10 cellular contexts compared by ENCODE assay signal in genomic region chr13:44763604-44764311, GRCh38.
DNase-seq lines count a peak whose midpoint lies in the region; ATAC-seq, FAIRE-seq and TF ChIP-seq lines count a peak whose summit lies in the region.
"Had no signal": no experiment of that assay in that cellular context is flagged by ENCODE, and none has a peak within 500 bp of the region (broad histone marks: within the 10 kb centered on the region; RNA-seq: fewer than 3 reads in every experiment).

No MANE protein-coding gene starts in this region.

- no peak overlapping the region for H2BK20ac ChIP-seq in H1 (ENCODE audit: low read length)

- peaks cover 12% of the 10 kb centered on the region for H3K27me3 Mint-ChIP-seq in GM23338 (ENCODE audit: insufficient read depth, low read depth, poor library complexity)
- H3K27me3 Mint-ChIP-seq in activated CD8-positive, alpha-beta T cell treated with anti-CD3 and anti-CD28 coated beads, Interleukin-2, amount 10 ng/mL, durations not matched to agents 7 days and 5 days (ENCODE audit: low read depth): peaks cover 3% of the 10 kb centered on the region

- intact Hi-C loops in HepG2 (cut with micrococcal nuclease; ENCODE audit: unreplicated experiment) (no loop called here), spleen (cut with DNase I; ENCODE audit: low total_unique reads) (no loop called here)

- H3K27ac ChIP-seq in GM23338 (ENCODE audit: low read depth) (no peak overlapping the region), H1 (ENCODE audit: low read depth, low read length) (no peak overlapping the region), HepG2 (ENCODE audit: extremely low read length, insufficient read depth, low read length) (peak overlapping the region; percentile 19), spleen (peak overlapping the region in 7 of 8 donors; percentile 46 to 82 (median 64))

- H3K56ac ChIP-seq in H1 (replicated peaks; ENCODE audit: insufficient read length, low read depth, low read length): no peak overlapping the region

- H3K36me3 Mint-ChIP-seq in GM23338 (ENCODE audit: low read depth): no peaks in the 10 kb centered on the region
- H3K36me3 Mint-ChIP-seq in activated CD8-positive, alpha-beta T cell treated with anti-CD3 and anti-CD28 coated beads, Interleukin-2, amount 10 ng/mL, durations not matched to agents 7 days and 5 days (ENCODE audit: low read depth): no peaks in the 10 kb centered on the region
- H3K36me3 Mint-ChIP-seq: memory B cell had no signal

- H2BK5ac ChIP-seq in H1 (ENCODE audit: low read depth, low read length): no peak overlapping the region

- H3K4me1 Mint-ChIP-seq in GM23338: peaks cover 33% of the 10 kb centered on the region
- peaks cover 11% of the 10 kb centered on the region for H3K4me1 Mint-ChIP-seq in activated CD8-positive, alpha-beta T cell treated with anti-CD3 and anti-CD28 coated beads, Interleukin-2, amount 10 ng/mL, durations not matched to agents 7 days and 5 days (ENCODE audit: low read depth)

- H3K4me2 ChIP-seq in GM23338 (no peak overlapping the region), H1 (ENCODE audit: insufficient read depth in 1 of 2, low read depth in 2 of 2, low read length in 2 of 2) (no peak overlapping the region), HepG2 (ENCODE audit: low read depth, low read length) (peak overlapping the region; percentile 77)

- FAIRE-seq in H1 (lab: Jason Lieb, UNC) (no peak), HepG2 (lab: Jason Lieb, UNC) (no peak), GM12892 (lab: Jason Lieb, UNC) (no peak)
- FAIRE-seq: bronchial epithelial cell had no signal

- H3K79me1 ChIP-seq in H1 (ENCODE audit: low read depth, low read length): no peaks in the 10 kb centered on the region

- H2BK12ac ChIP-seq in H1 (ENCODE audit: low read depth, low read length): peak overlapping the region; percentile 62; the same call in 1 of the 2 replicates

- no peak overlapping the region for H2AK5ac ChIP-seq in H1 (ENCODE audit: low read depth, low read length)

- no peak overlapping the region for H3K4me3 Mint-ChIP-seq in GM23338
- no peak overlapping the region for H3K4me3 Mint-ChIP-seq in activated CD8-positive, alpha-beta T cell treated with anti-CD3 and anti-CD28 coated beads, Interleukin-2, amount 10 ng/mL, durations not matched to agents 7 days and 5 days
- H3K4me3 Mint-ChIP-seq: memory B cell had no signal

- H3K23ac ChIP-seq in H1 (ENCODE audit: insufficient read length): no peak overlapping the region

- H3K4me1 ChIP-seq in GM23338 (ENCODE audit: insufficient read depth): no peaks in the 10 kb centered on the region
- peaks cover 0 to 10% (median 2%) of the 10 kb centered on the region in 4 experiments; a peak in 3 of 7 replicates for H3K4me1 ChIP-seq in H1 (replicated peaks in 1 of 4; ENCODE audit: control insufficient read depth in 3 of 4, insufficient read depth in 4 of 4, low read length in 3 of 4)
- peaks cover 44% of the 10 kb centered on the region for H3K4me1 ChIP-seq in HepG2 (ENCODE audit: insufficient read depth, low read length)
- H3K4me1 ChIP-seq in spleen: peaks cover 0 to 26% (median 10%) of the 10 kb centered on the region in 6 donors

- H3K79me2 ChIP-seq in GM23338 (replicated peaks; ENCODE audit: insufficient read depth) (no peaks in the 10 kb centered on the region), H1 (ENCODE audit: control insufficient read depth in 1 of 2, insufficient read depth in 2 of 2, low read length in 2 of 2) (no peaks in the 10 kb centered on the region), HepG2 (ENCODE audit: insufficient read depth, low read length) (no peaks in the 10 kb centered on the region)

- no peak overlapping the region for H4K5ac ChIP-seq in H1 (ENCODE audit: insufficient read length, low read depth, low read length)

- H2BK120ac ChIP-seq in H1 (replicated peaks; ENCODE audit: low read depth, low read length): no peak overlapping the region

- no peak overlapping the region for H4K8ac ChIP-seq in H1 (ENCODE audit: extremely low read depth, insufficient read depth, low read length)

- H3K9me2 ChIP-seq in GM23338 (ENCODE audit: insufficient read depth): no peaks in the 10 kb centered on the region

- CTCF ChIA-PET in H1 (lab: Charles Lee; ENCODE audit: partially characterized antibody) (interaction anchor here (0.9 kb wide), 1 partner anchor 112 kb away, joined by 5 read pairs; no protein-coding TSS in a partner anchor), HepG2 (lab: Yijun Ruan, JAX; ENCODE audit: low intra/inter-chr PET ratio, low total read pairs) (no interaction called here)
- CTCF ChIA-PET in activated CD8-positive, alpha-beta T cell treated with anti-CD3 and anti-CD28 coated beads, Interleukin-2, amount 10 ng/mL, durations not matched to agents 7 days and 5 days (lab: Charles Lee): no interaction called here

- H3K14ac ChIP-seq in H1 (ENCODE audit: insufficient read length): no peak overlapping the region

- TF ChIP-seq EP300 in H1 (IDR thresholded peaks at IDR 0.05; ENCODE audit: borderline replicate concordance in 1 of 2, low read depth in 2 of 2, low read length in 2 of 2): no peak
- TF ChIP-seq EP300 in HepG2 (IDR thresholded peaks at IDR 0.05; ENCODE audit: low read depth in 2 of 2, low read length in 2 of 2): no peak
- TF ChIP-seq EP300 in HepG2 (CRISPR knock-in tag; IDR thresholded peaks at IDR 0.05; ENCODE audit: borderline replicate concordance): no peak

- H3K9me3 ChIP-seq in H1 (ENCODE audit: insufficient read depth in 2 of 2, low read depth in 1 of 2, low read length in 1 of 2) (no peaks in the 10 kb centered on the region), HepG2 (ENCODE audit: low read length) (no peaks in the 10 kb centered on the region), spleen (no peaks in the 10 kb centered on the region)

- H3K4me3 ChIP-seq in GM23338 (no peak overlapping the region), H1 (ENCODE audit: extremely low read depth in 1 of 4, insufficient read depth in 2 of 4, low read depth in 3 of 4, low read length in 4 of 4) (no peak overlapping the region), HepG2 (replicated peaks in 1 of 3; ENCODE audit: insufficient read depth in 1 of 3, low read depth in 2 of 3, low read length in 3 of 3) (no peak overlapping the region; a peak in 1 of 6 replicates), spleen (no peak overlapping the region)

- 89% methylated on average over 9 of the region's 11 CpGs; no CpG with 5 or more reads in 1 of the 2 experiments for WGBS in H1 (ENCODE audit: extremely low coverage in 1 of 2, insufficient coverage in 1 of 2, insufficient read length in 1 of 2, insufficient replicate concordance in 2 of 2, low coverage in 1 of 2, low lambda C conversion rate in 2 of 2, missing lambda C conversion rate in 1 of 2), 2 experiments
- 24% methylated on average over 9 of the region's 11 CpGs for WGBS in HepG2 (ENCODE audit: low lambda C conversion rate)
- WGBS in spleen, 5 donors: 45 to 57% (median 54%) methylated on average over 11 of the region's 11 CpGs

- TF ChIP-seq CTCF in GM23338 (conservative IDR thresholded peaks at IDR 0.05; ENCODE audit: low read depth in 2 of 2) (no peak), H1 (IDR thresholded peaks at IDR 0.05; ENCODE audit: control extremely low read depth in 1 of 3, insufficient read depth in 1 of 3, low read depth in 1 of 3, low read length in 3 of 3) (no peak), HepG2 (CRISPR knock-in tag; IDR thresholded peaks at IDR 0.05) (0 out of 2 replicates have a peak, but pooled peaks have one; percentile 7), spleen (IDR thresholded peaks at IDR 0.05 in 8 of 11, conservative IDR thresholded peaks at IDR 0.05 in 3 of 11) (no peak)

- POLR2A ChIA-PET in H1 (lab: Charles Lee; ENCODE audit: partially characterized antibody) (interaction anchor here (0.6 to 0.8 kb wide), 2 partner anchors 36 to 55 kb away, joined by 3 read pairs; no protein-coding TSS in a partner anchor), HepG2 (lab: Yijun Ruan, JAX) (interaction anchor here (0.7 kb wide), 1 partner anchor 241 kb away, joined by 3 read pairs; no protein-coding TSS in a partner anchor)
- POLR2A ChIA-PET in activated CD8-positive, alpha-beta T cell treated with anti-CD3 and anti-CD28 coated beads, Interleukin-2, amount 10 ng/mL, durations not matched to agents 7 days and 5 days (lab: Charles Lee): no interaction called here

- H3K27ac Mint-ChIP-seq in GM23338: no peak overlapping the region
- no peak overlapping the region for H3K27ac Mint-ChIP-seq in activated CD8-positive, alpha-beta T cell treated with anti-CD3 and anti-CD28 coated beads, Interleukin-2, amount 10 ng/mL, durations not matched to agents 7 days and 5 days
- H3K27ac Mint-ChIP-seq: memory B cell had no signal

- H3K23me2 ChIP-seq in H1 (ENCODE audit: low read depth, low read length): no peaks in the 10 kb centered on the region; the same call in 1 of the 2 replicates

- TF ChIP-seq POLR2A in H1 (IDR thresholded peaks at IDR 0.05; ENCODE audit: control extremely low read depth in 1 of 2, low read depth in 2 of 2, low read length in 2 of 2): no peak
- no peak for TF ChIP-seq POLR2A in HepG2 (IDR thresholded peaks at IDR 0.05; ENCODE audit: insufficient read depth in 1 of 2, low read depth in 2 of 2, low read length in 2 of 2)
- no peak for TF ChIP-seq POLR2A in spleen (IDR thresholded peaks at IDR 0.05)
- no peak for TF ChIP-seq POLR2A in GM12892 (IDR thresholded peaks at IDR 0.05; ENCODE audit: low read depth, low read length)

- H3K4ac ChIP-seq in H1 (replicated peaks; ENCODE audit: insufficient read length, low read depth, low read length): no peak overlapping the region

- no peak overlapping the region for H4K91ac ChIP-seq in H1 (replicated peaks; ENCODE audit: insufficient read length, low read length)

- TF ChIP-seq RAD21 in H1 (IDR thresholded peaks at IDR 0.05 in 1 of 2, conservative IDR thresholded peaks at IDR 0.05 in 1 of 2; ENCODE audit: low read depth in 2 of 2, low read length in 2 of 2): no peak
- TF ChIP-seq RAD21 in HepG2 (CRISPR knock-in tag; IDR thresholded peaks at IDR 0.05): no peak

- H2AFZ ChIP-seq in GM23338 (peak overlapping the region; percentile 88), H1 (ENCODE audit: low read length) (peak overlapping the region; percentile 3), HepG2 (ENCODE audit: low read length) (no peak overlapping the region)

- no peak for ATAC-seq in GM23338
- ATAC-seq in HepG2: peak; percentile 56
- no peak for ATAC-seq in HG03342 (IDR thresholded peaks at IDR 0.05; ENCODE audit: unreplicated experiment)
- ATAC-seq in HG03469 (IDR thresholded peaks at IDR 0.05; ENCODE audit: unreplicated experiment): no peak
- no peak for ATAC-seq in activated CD8-positive, alpha-beta T cell treated with anti-CD3 and anti-CD28 coated beads, Interleukin-2, amount 10 ng/mL, durations not matched to agents 7 days and 5 days

- no peaks in the 10 kb centered on the region for H3K9me3 Mint-ChIP-seq in GM23338
- no peaks in the 10 kb centered on the region for H3K9me3 Mint-ChIP-seq in activated CD8-positive, alpha-beta T cell treated with anti-CD3 and anti-CD28 coated beads, Interleukin-2, amount 10 ng/mL, durations not matched to agents 7 days and 5 days (ENCODE audit: insufficient read depth)
- H3K9me3 Mint-ChIP-seq: memory B cell had no signal

- H3F3A ChIP-seq in GM23338 (replicated peaks; ENCODE audit: low read depth): no peaks in the 10 kb centered on the region

- H2BK15ac ChIP-seq in H1 (ENCODE audit: low read length): no peak overlapping the region

- H3K27me3 ChIP-seq in GM23338 (ENCODE audit: insufficient read depth) (no peaks in the 10 kb centered on the region), H1 (replicated peaks in 1 of 4; ENCODE audit: control insufficient read depth in 3 of 4, extremely low read depth in 1 of 4, insufficient read depth in 3 of 4, low read length in 3 of 4) (no peaks in the 10 kb centered on the region), HepG2 (ENCODE audit: control insufficient read depth in 1 of 2, insufficient read depth in 2 of 2, low read length in 2 of 2) (no peaks in the 10 kb centered on the region), spleen (replicated peaks in 1 of 7) (no peaks in the 10 kb centered on the region)

- in situ Hi-C loops in HepG2 (cut with HindIII; ENCODE audit: extremely low pct_ligation_motif_present, low pct_unique_long_range_greater_than_20kb): no loop called here

- H3K36me3 ChIP-seq in GM23338 (ENCODE audit: insufficient read depth): no peaks in the 10 kb centered on the region
- no peaks in the 10 kb centered on the region for H3K36me3 ChIP-seq in H1 (ENCODE audit: control insufficient read depth in 2 of 4, insufficient read depth in 4 of 4, low read length in 3 of 4)
- no peaks in the 10 kb centered on the region for H3K36me3 ChIP-seq in HepG2 (replicated peaks in 1 of 2; ENCODE audit: control insufficient read depth in 1 of 2, insufficient read depth in 2 of 2, low read length in 2 of 2)
- H3K36me3 ChIP-seq in spleen: no peaks in the 10 kb centered on the region

- no peaks in the 10 kb centered on the region for H4K20me1 ChIP-seq in GM23338 (replicated peaks; ENCODE audit: insufficient read depth)
- no peaks in the 10 kb centered on the region for H4K20me1 ChIP-seq in H1 (replicated peaks in 1 of 2; ENCODE audit: control insufficient read depth in 1 of 2, insufficient read depth in 2 of 2, low read length in 2 of 2)
- H4K20me1 ChIP-seq in HepG2 (ENCODE audit: insufficient read depth, low read length): no peaks in the 10 kb centered on the region

- H3K9ac ChIP-seq in H1 (replicated peaks in 1 of 4; ENCODE audit: extremely low read depth in 1 of 4, low read depth in 3 of 4, low read length in 3 of 4) (no peak overlapping the region), HepG2 (ENCODE audit: insufficient read depth, low read depth, low read length) (no peak overlapping the region)

- no TSS peak for BruUV-seq in HepG2 (replicated peaks; lab: Mats Ljungman, UMichigan)

- no peak overlapping the region for H3K18ac ChIP-seq in H1 (ENCODE audit: extremely low read depth, low read length)

- DNase-seq in GM23338 (ENCODE audit: low spot score): no peak
- no peak for DNase-seq in H1 (ENCODE audit: low read depth in 1 of 2, low spot score in 2 of 2)
- no peak for DNase-seq in HepG2 (ENCODE audit: low spot score)
- DNase-seq in spleen: no peak
- no peak for DNase-seq in GM12892 (ENCODE audit: insufficient read length)
- no peak for DNase-seq in activated CD8-positive, alpha-beta T cell treated with anti-CD3 and anti-CD28 coated beads, Interleukin-2, amount 10 ng/mL, durations not matched to agents 7 days and 5 days

Comparison
In these comparisons a context has a peak if more than half of its experiments do, and no peak if none do; other contexts are left out.
1. H3K27ac ChIP-seq: peak in HepG2 (single experiment) and spleen (7 of 8); none in GM23338 (single experiment) and H1 (single experiment).